Comparison of ENCODE assay signal across 1 cellular context in genomic region chr2:239066597-239066996, GRCh38.
TF ChIP-seq lines count a peak whose summit lies in the region.

No MANE protein-coding gene starts in this region.

TF ChIP-seq in HepG2, 621 proteins besides CTCF, POLR2A, EP300 and RAD21 (continued from another document):
- peak; percentile 22 for TF ChIP-seq AGO2 (optimal IDR thresholded peaks at IDR 0.05; ENCODE audit: low read depth, low read length)
